ENCODE assay signal across 1 cellular context in the genomic region with DNA sequence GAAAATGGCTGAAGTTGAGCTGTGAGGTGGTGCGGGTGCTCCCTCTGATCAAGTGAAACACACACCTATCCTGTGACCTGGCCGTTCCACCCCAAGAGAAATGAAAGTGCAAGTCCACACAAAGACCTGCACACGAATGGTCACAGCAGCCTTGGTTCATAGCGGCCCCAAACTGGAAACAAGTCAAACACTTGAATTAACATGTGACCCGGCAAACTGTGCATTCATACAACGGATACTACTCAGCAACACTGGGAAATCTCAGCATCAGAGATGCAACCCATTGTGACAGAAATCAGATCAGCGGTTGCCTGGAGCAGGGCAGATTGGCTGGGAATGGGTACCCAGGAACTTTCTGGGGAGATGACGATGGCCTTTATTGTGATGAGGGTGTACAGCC.
TF ChIP-seq lines count a peak whose summit lies in the region.

No MANE protein-coding gene starts in this region.

TF ChIP-seq in SK-N-SH, 30 proteins besides CTCF, POLR2A, EP300 and RAD21:
- TF ChIP-seq, protein P1, sequence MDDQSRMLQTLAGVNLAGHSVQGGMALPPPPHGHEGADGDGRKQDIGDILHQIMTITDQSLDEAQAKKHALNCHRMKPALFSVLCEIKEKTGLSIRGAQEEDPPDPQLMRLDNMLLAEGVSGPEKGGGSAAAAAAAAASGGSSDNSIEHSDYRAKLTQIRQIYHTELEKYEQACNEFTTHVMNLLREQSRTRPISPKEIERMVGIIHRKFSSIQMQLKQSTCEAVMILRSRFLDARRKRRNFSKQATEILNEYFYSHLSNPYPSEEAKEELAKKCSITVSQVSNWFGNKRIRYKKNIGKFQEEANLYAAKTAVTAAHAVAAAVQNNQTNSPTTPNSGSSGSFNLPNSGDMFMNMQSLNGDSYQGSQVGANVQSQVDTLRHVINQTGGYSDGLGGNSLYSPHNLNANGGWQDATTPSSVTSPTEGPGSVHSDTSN (IDR thresholded peaks at IDR 0.05), result peak; percentile 62
- TF ChIP-seq POLR2AphosphoS5 (IDR thresholded peaks at IDR 0.05; ENCODE audit: low read depth, low read length), result no peak; the same call in 1 of the 2 replicates
- TF ChIP-seq RXRA (IDR thresholded peaks at IDR 0.05; ENCODE audit: borderline replicate concordance, low read depth), result no peak
- TF ChIP-seq GATA2 (CRISPR knock-in tag; IDR thresholded peaks at IDR 0.05), result peak; percentile 62; the same call in 1 of the 2 replicates
- TF ChIP-seq RCOR1 (IDR thresholded peaks at IDR 0.05; ENCODE audit: low read length), result peak; percentile 61; the same call in 1 of the 2 replicates
- TF ChIP-seq, protein P2, sequence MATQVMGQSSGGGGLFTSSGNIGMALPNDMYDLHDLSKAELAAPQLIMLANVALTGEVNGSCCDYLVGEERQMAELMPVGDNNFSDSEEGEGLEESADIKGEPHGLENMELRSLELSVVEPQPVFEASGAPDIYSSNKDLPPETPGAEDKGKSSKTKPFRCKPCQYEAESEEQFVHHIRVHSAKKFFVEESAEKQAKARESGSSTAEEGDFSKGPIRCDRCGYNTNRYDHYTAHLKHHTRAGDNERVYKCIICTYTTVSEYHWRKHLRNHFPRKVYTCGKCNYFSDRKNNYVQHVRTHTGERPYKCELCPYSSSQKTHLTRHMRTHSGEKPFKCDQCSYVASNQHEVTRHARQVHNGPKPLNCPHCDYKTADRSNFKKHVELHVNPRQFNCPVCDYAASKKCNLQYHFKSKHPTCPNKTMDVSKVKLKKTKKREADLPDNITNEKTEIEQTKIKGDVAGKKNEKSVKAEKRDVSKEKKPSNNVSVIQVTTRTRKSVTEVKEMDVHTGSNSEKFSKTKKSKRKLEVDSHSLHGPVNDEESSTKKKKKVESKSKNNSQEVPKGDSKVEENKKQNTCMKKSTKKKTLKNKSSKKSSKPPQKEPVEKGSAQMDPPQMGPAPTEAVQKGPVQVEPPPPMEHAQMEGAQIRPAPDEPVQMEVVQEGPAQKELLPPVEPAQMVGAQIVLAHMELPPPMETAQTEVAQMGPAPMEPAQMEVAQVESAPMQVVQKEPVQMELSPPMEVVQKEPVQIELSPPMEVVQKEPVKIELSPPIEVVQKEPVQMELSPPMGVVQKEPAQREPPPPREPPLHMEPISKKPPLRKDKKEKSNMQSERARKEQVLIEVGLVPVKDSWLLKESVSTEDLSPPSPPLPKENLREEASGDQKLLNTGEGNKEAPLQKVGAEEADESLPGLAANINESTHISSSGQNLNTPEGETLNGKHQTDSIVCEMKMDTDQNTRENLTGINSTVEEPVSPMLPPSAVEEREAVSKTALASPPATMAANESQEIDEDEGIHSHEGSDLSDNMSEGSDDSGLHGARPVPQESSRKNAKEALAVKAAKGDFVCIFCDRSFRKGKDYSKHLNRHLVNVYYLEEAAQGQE (IDR thresholded peaks at IDR 0.05; ENCODE audit: low read depth, low read length), result no peak
- TF ChIP-seq FOSL2 (IDR thresholded peaks at IDR 0.05; ENCODE audit: borderline replicate concordance, low read depth), result no peak
- 0 out of 2 replicates have a peak, but pooled peaks have one; percentile 38 for TF ChIP-seq SIN3A (IDR thresholded peaks at IDR 0.05; ENCODE audit: borderline replicate concordance, low read depth, low read length)
- peak; percentile 69 for TF ChIP-seq TCF12 (IDR thresholded peaks at IDR 0.05)
- no peak for TF ChIP-seq GABPA (IDR thresholded peaks at IDR 0.05; ENCODE audit: low read depth)
- no peak for TF ChIP-seq USF1 (IDR thresholded peaks at IDR 0.05; ENCODE audit: borderline replicate concordance, low read depth)
- no peak for TF ChIP-seq ELF1 (IDR thresholded peaks at IDR 0.05)
- peak; percentile 24 for TF ChIP-seq CHD2 (IDR thresholded peaks at IDR 0.05; ENCODE audit: low read length, partially characterized antibody)
- TF ChIP-seq NFIC (IDR thresholded peaks at IDR 0.05; ENCODE audit: borderline replicate concordance), result no peak
- TF ChIP-seq MXI1 (IDR thresholded peaks at IDR 0.05; ENCODE audit: low read depth, low read length), result peak; percentile 71; the same call in 1 of the 2 replicates
